In the genomic region with DNA sequence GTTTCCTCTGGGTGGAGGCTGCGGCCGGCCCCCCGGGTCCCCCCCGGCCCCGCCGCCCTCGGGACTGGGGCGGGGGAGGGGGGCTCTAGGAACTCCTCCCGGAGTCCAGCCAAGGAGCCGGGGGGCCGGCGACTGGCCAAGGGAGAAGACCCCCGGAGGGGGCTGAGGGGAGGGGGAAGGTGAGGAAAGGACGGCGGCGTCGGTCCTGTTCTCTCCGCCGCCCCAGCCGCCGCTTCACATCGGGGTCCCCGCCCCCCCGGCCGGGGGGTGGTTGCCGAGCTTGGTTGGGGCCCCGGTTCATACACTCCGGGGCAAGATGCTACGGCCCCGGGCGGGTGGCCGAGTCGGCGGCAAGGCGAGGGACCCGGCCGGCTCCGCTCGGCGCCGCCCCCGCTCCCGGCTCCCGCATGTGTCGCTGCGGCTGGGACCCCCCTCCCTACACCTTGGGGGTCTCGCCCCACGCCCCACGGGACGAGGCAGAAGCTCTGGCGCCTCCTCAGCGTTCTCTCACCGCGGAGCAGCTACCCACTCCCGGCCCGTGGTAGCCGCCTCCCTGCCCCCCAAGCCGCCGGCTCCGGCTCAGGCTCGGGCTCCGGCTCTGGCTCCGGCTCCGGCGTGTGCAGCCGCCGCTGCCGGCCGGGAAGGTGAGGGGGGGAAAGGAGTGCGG, we compare ENCODE assay signal across 8 cellular contexts. TPM values are rescaled to one million over a fixed set of nuclear protein-coding genes. Genes with fewer than 3 reads are reported as not detected.
DNase-seq lines count a peak whose midpoint lies in the region; ATAC-seq and TF ChIP-seq lines count a peak whose summit lies in the region.

No MANE protein-coding gene starts in this region.

- H3K36me3 Mint-ChIP-seq in mesothelial cell of epicardium, result peaks cover 11% of the 10 kb centered on the region

- CTCF ChIA-PET in SK-N-SH (lab: Yijun Ruan, JAX), result interaction anchor here (0.9 to 3.8 kb wide), 4 partner anchors 34 to 104 kb away, joined by 3 to 15 read pairs (median 9); no protein-coding TSS in a partner anchor

- H3K4me1 ChIP-seq in SK-N-SH (ENCODE audit: control insufficient read depth in 1 of 2, insufficient read depth in 2 of 2, low read depth in 1 of 2, low read length in 1 of 2), result peaks cover 8 to 18% of the 10 kb centered on the region in 2 experiments; a peak in 3 of 4 replicates
- peaks cover 16% of the 10 kb centered on the region for H3K4me1 ChIP-seq in colonic mucosa
- peaks cover 48% of the 10 kb centered on the region for H3K4me1 ChIP-seq in vagina

- TF ChIP-seq POLR2A in vagina (IDR thresholded peaks at IDR 0.05), result no peak

- no peaks in the 10 kb centered on the region for H3K9me3 Mint-ChIP-seq in mesothelial cell of epicardium

- H4K20me1 ChIP-seq in SK-N-SH (ENCODE audit: insufficient read depth), result peaks cover 47% of the 10 kb centered on the region

- ATAC-seq in HG02870 (IDR thresholded peaks at IDR 0.05; ENCODE audit: unreplicated experiment), result peak; percentile 2

- no peaks in the 10 kb centered on the region for H3K27me3 ChIP-seq in SK-N-SH (ENCODE audit: insufficient read depth)
- no peaks in the 10 kb centered on the region for H3K27me3 ChIP-seq in colonic mucosa
- no peaks in the 10 kb centered on the region for H3K27me3 ChIP-seq in vagina

- H3K9me3 ChIP-seq in SK-N-SH, result no peaks in the 10 kb centered on the region
- no peaks in the 10 kb centered on the region for H3K9me3 ChIP-seq in colonic mucosa
- no peaks in the 10 kb centered on the region for H3K9me3 ChIP-seq in vagina

- 4% methylated on average over 9 of the region's 70 CpGs for WGBS in SK-N-SH (ENCODE audit: low lambda C conversion rate)

- H3K36me3 ChIP-seq in SK-N-SH (replicated peaks in 1 of 2; ENCODE audit: control insufficient read depth in 1 of 2, insufficient read depth in 2 of 2, low read length in 1 of 2) (peaks cover 0 to 26% of the 10 kb centered on the region in 2 experiments), colonic mucosa (no peaks in the 10 kb centered on the region), vagina (no peaks in the 10 kb centered on the region)

- H3K79me2 ChIP-seq in SK-N-SH (ENCODE audit: insufficient read depth), result peaks cover 94% of the 10 kb centered on the region

- no peaks in the 10 kb centered on the region for H3K9me2 ChIP-seq in SK-N-SH

- H3K9ac ChIP-seq in SK-N-SH (peak overlapping the region; percentile 84), colonic mucosa (ENCODE audit: low read depth in 2 of 2, low read length in 2 of 2) (peak overlapping the region; percentile 95 to 97)

- H3K4me1 Mint-ChIP-seq in mesothelial cell of epicardium, result peaks cover 41% of the 10 kb centered on the region

- H2AFZ ChIP-seq in SK-N-SH (ENCODE audit: low read depth), result 0 out of 2 replicates have a peak overlapping the region, but pooled peaks have one; percentile 14

- H3K27ac Mint-ChIP-seq in mesothelial cell of epicardium, result peak overlapping the region; percentile 99

- no peaks in the 10 kb centered on the region for H3K27me3 Mint-ChIP-seq in mesothelial cell of epicardium (ENCODE audit: low read depth)

- H3K4me3 Mint-ChIP-seq in mesothelial cell of epicardium, result peak overlapping the region; percentile 95

- H3K27ac ChIP-seq in SK-N-SH (ENCODE audit: low read depth in 2 of 2, low read length in 1 of 2), result peak overlapping the region; percentile 79 to 91
- H3K27ac ChIP-seq in colonic mucosa, result peak overlapping the region; percentile 98
- H3K27ac ChIP-seq in vagina, result peak overlapping the region; percentile 95

- TF ChIP-seq RAD21 in SK-N-SH (IDR thresholded peaks at IDR 0.05; ENCODE audit: low read length), result no peak

- POLR2A ChIA-PET in SK-N-SH (lab: Yijun Ruan, JAX), result interaction anchor here (0.7 kb wide), 1 partner anchor 10 kb away, joined by 3 read pairs; no protein-coding TSS in a partner anchor

- intact Hi-C loops in colonic mucosa (cut with DNase I) (no loop called here), vagina (cut with DNase I) (no loop called here)

- H3K4me3 ChIP-seq in SK-N-SH (ENCODE audit: low read depth in 2 of 2, low read length in 1 of 2) (peak overlapping the region; percentile 96 to 99), colonic mucosa (peak overlapping the region; percentile 99), vagina (peak overlapping the region; percentile 99 to 100)

- no peak for TF ChIP-seq EP300 in SK-N-SH (IDR thresholded peaks at IDR 0.05; ENCODE audit: borderline replicate concordance in 1 of 2, low read depth in 1 of 2, low read length in 1 of 2)

- DNase-seq in DMS53 (lab: John Stamatoyannopoulos, UW) (peak; percentile 45), DMS53 treated with DMSO at 0.1 percent for 48 hours (lab: John Stamatoyannopoulos, UW; ENCODE audit: unreplicated experiment) (no peak), SK-N-SH (peak; percentile 64), colonic mucosa (peak; percentile 32), mesothelial cell of epicardium (ENCODE audit: low spot score in 2 of 2, unreplicated experiment in 2 of 2) (no peak), vagina (ENCODE audit: extremely low spot score in 2 of 2) (no peak), NOMO-1 treated with dmso at 0.1 percent for 144 hours (lab: John Stamatoyannopoulos, UW; ENCODE audit: unreplicated experiment) (no peak)

- H3K4me2 ChIP-seq in SK-N-SH, result peak overlapping the region; percentile 92

- H3F3A ChIP-seq in SK-N-SH (replicated peaks; ENCODE audit: insufficient read depth), result peaks cover 4% of the 10 kb centered on the region

- TF ChIP-seq CTCF in SK-N-SH (IDR thresholded peaks at IDR 0.05), result no peak
- TF ChIP-seq CTCF in colonic mucosa (IDR thresholded peaks at IDR 0.05), result no peak
- no peak for TF ChIP-seq CTCF in mesothelial cell of epicardium (IDR thresholded peaks at IDR 0.05; ENCODE audit: unreplicated experiment)
- TF ChIP-seq CTCF in vagina (IDR thresholded peaks at IDR 0.05), result no peak

TF ChIP-seq in SK-N-SH, 30 proteins besides CTCF, POLR2A, EP300 and RAD21:
- no peak for TF ChIP-seq FOXJ3 (CRISPR knock-in tag; IDR thresholded peaks at IDR 0.05)
TF ChIP-seq in SK-N-SH: peak in this region for 0.

RNA-seq across cellular contexts. Expression of gene FBXW7, which starts 0.5 kb away (rescaled TPM):
- polyA plus RNA-seq in SK-N-SH (2012; rRNA removed), result 7.7 and 11.4 TPM in 2 replicates
- 8.5 and 11.5 TPM in 2 replicates for polyA plus RNA-seq in SK-N-SH (2012; cell fraction: cytosol; rRNA removed)
- 11.7 and 34.5 TPM in 2 replicates for polyA plus RNA-seq in SK-N-SH (2012; cell fraction: nucleus; rRNA removed)
- 10 to 100 TPM; 29.3 to 29.5 TPM for total RNA-seq in colonic mucosa
- 41.2 to 46.4 TPM (median 45.9 TPM) in 3 replicates for total RNA-seq in mesothelial cell of epicardium
- 61.1 TPM for total RNA-seq in vagina

Comparison
In these comparisons a context has a peak if more than half of its experiments do, and no peak if none do; other contexts are left out.
1. DNase-seq: peak in DMS53 (single experiment), SK-N-SH (single experiment) and colonic mucosa (single experiment); none in DMS53 treated with DMSO at 0.1 percent for 48 hours (single experiment), mesothelial cell of epicardium (0 of 2), vagina (0 of 2) and NOMO-1 treated with dmso at 0.1 percent for 144 hours (single experiment).
2. Peak in every context shown above with its lines, with median percentiles within 50 percentile points of each other: H3K27ac ChIP-seq and H3K4me3 ChIP-seq.